ENCODE assay signal across 21 cellular contexts in genomic region chr2:117967981-117968723, GRCh38. TPM values are rescaled to one million over a fixed set of nuclear protein-coding genes. Genes with fewer than 3 reads are reported as not detected.
DNase-seq lines count a peak whose midpoint lies in the region; ATAC-seq and TF ChIP-seq lines count a peak whose summit lies in the region.
"Had no signal": no experiment of that assay in that cellular context is flagged by ENCODE, and none has a peak within 500 bp of the region (broad histone marks: within the 10 kb centered on the region; RNA-seq: fewer than 3 reads in every experiment).

No MANE protein-coding gene starts in this region.

- H3K27ac Mint-ChIP-seq in activated CD4-positive, alpha-beta T cell treated with anti-CD3 and anti-CD28 coated beads for 36 hours: no peak overlapping the region

- H2AFZ ChIP-seq in fibroblast of lung (ENCODE audit: low read length): no peak overlapping the region
- H2AFZ ChIP-seq: PC-9 had no signal

- H3K79me2 ChIP-seq in fibroblast of lung (ENCODE audit: control insufficient read depth, insufficient read depth, low read length): no peaks in the 10 kb centered on the region

- H3K9ac ChIP-seq in fibroblast of lung (ENCODE audit: insufficient read depth, low read length): no peak overlapping the region

- no peak overlapping the region for H3K4me2 ChIP-seq in fibroblast of lung (ENCODE audit: extremely low read depth, insufficient read depth, low read length)
- H3K4me2 ChIP-seq: PC-9 had no signal

- no peak overlapping the region for H3K4me3 Mint-ChIP-seq in activated CD4-positive, alpha-beta T cell treated with anti-CD3 and anti-CD28 coated beads for 36 hours

- H3K4me1 Mint-ChIP-seq in activated CD4-positive, alpha-beta T cell treated with anti-CD3 and anti-CD28 coated beads for 36 hours: no peaks in the 10 kb centered on the region

- H3K36me3 Mint-ChIP-seq in activated CD4-positive, alpha-beta T cell treated with anti-CD3 and anti-CD28 coated beads for 36 hours (ENCODE audit: low read depth): peaks cover 37% of the 10 kb centered on the region

- intact Hi-C loops in left lung (cut with DNase I): no loop called here
- intact Hi-C loops in activated CD4-positive, alpha-beta T cell treated with anti-CD3 and anti-CD28 coated beads for 36 hours (cut with DNase I, micrococcal nuclease): no loop called here

- H3K4me1 ChIP-seq in fibroblast of lung (ENCODE audit: control insufficient read depth, extremely low read depth, insufficient read depth, low read length): no peaks in the 10 kb centered on the region
- H3K4me1 ChIP-seq in left lung: peaks cover 0 to 9% of the 10 kb centered on the region in 2 donors
- H3K4me1 ChIP-seq: SJCRH30 had no signal

- CTCF ChIA-PET in activated CD4-positive, alpha-beta T cell treated with anti-CD3 and anti-CD28 coated beads for 36 hours (lab: Charles Lee): interaction anchor here (0.8 to 1.2 kb wide), 2 partner anchors 33 to 37 kb away, joined by 3 to 4 read pairs; no protein-coding TSS in a partner anchor

- no peaks in the 10 kb centered on the region for H4K20me1 ChIP-seq in fibroblast of lung (ENCODE audit: control insufficient read depth, extremely low read depth, insufficient read depth, low read length)

- TF ChIP-seq CTCF in fibroblast of lung (conservative IDR thresholded peaks at IDR 0.05 in 1 of 2, IDR thresholded peaks at IDR 0.05 in 1 of 2; ENCODE audit: low read depth in 1 of 2, low read length in 2 of 2): no peak
- no peak for TF ChIP-seq CTCF in left lung (IDR thresholded peaks at IDR 0.05)

- ATAC-seq in left lung (peak; percentile 33), HG02970 (IDR thresholded peaks at IDR 0.05; ENCODE audit: low FRiP score, unreplicated experiment) (no peak), GM21515 (IDR thresholded peaks at IDR 0.05; ENCODE audit: unreplicated experiment) (no peak)
- no peak for ATAC-seq in activated CD4-positive, alpha-beta T cell treated with anti-CD3 and anti-CD28 coated beads for 36 hours
- ATAC-seq: Right ventricle myocardium inferior had no signal

- POLR2A ChIA-PET in activated CD4-positive, alpha-beta T cell treated with anti-CD3 and anti-CD28 coated beads for 36 hours (lab: Charles Lee): no interaction called here

- H3K27me3 Mint-ChIP-seq in activated CD4-positive, alpha-beta T cell treated with anti-CD3 and anti-CD28 coated beads for 36 hours: no peaks in the 10 kb centered on the region

- DNase-seq in DMS 273 (lab: John Stamatoyannopoulos, UW; ENCODE audit: unreplicated experiment) (peak; percentile 11), DMS 273 treated with DMSO at 0.1 percent for 48 hours (lab: John Stamatoyannopoulos, UW) (no peak), fibroblast of lung (ENCODE audit: low read depth in 2 of 2) (peak; percentile 15 to 40), left lung (no peak), occipital lobe (lab: John Stamatoyannopoulos, UW) (no peak)
- no peak for DNase-seq in activated CD4-positive, alpha-beta T cell treated with anti-CD3 and anti-CD28 coated beads for 36 hours
- DNase-seq: Calu3, DMS53, HCEC 1CT, NCI-H1048, NCI-H1694, NCI-H2029 treated with DMSO at 0.1 percent for 48 hours, NCI-H446 treated with DMSO at 0.1 percent for 48 hours, NCI-H526, NCI-H82, PC-9, SJCRH30 had no signal

- peaks cover 1% of the 10 kb centered on the region for H3K36me3 ChIP-seq in fibroblast of lung (ENCODE audit: control insufficient read depth, insufficient read depth, low read length)
- H3K36me3 ChIP-seq in left lung: peaks cover 0 to 82% of the 10 kb centered on the region in 2 donors

- H3K9me3 Mint-ChIP-seq in activated CD4-positive, alpha-beta T cell treated with anti-CD3 and anti-CD28 coated beads for 36 hours (ENCODE audit: low read depth): no peaks in the 10 kb centered on the region

- no peaks in the 10 kb centered on the region for H3K27me3 ChIP-seq in fibroblast of lung (ENCODE audit: control insufficient read depth, insufficient read depth, low read length)
- no peaks in the 10 kb centered on the region for H3K27me3 ChIP-seq in left lung
- H3K27me3 ChIP-seq: SJCRH30 had no signal

- H3K4me3 ChIP-seq in fibroblast of lung (replicated peaks in 1 of 4; ENCODE audit: control extremely low read depth in 1 of 4, insufficient read depth in 1 of 4, low read depth in 3 of 4, low read length in 4 of 4) (no peak overlapping the region), left lung (no peak overlapping the region)
- H3K4me3 ChIP-seq: PC-9, SJCRH30 had no signal

- H3K27ac ChIP-seq in fibroblast of lung (ENCODE audit: insufficient read depth, low read length): no peak overlapping the region
- no peak overlapping the region for H3K27ac ChIP-seq in left lung
- H3K27ac ChIP-seq: 22Rv1, PC-9, SJCRH30 had no signal

- no peaks in the 10 kb centered on the region for H3K9me3 ChIP-seq in fibroblast of lung (ENCODE audit: control insufficient read depth, insufficient read depth, low read depth, low read length)
- no peaks in the 10 kb centered on the region for H3K9me3 ChIP-seq in left lung
- H3K9me3 ChIP-seq: SJCRH30 had no signal

RNA-seq across cellular contexts. Expression of gene CCDC93, which starts 45.7 kb away (rescaled TPM):
- total RNA-seq in fibroblast of lung (24.4 and 32.0 TPM in 2 replicates), left lung (10 to 100 TPM; 30.2 to 49.0 TPM), occipital lobe (46.6 TPM)
- polyA plus RNA-seq in fibroblast of lung: 13.2 and 15.1 TPM in 2 replicates
- polyA plus RNA-seq in fibroblast of lung (2012): 8.2 and 11.3 TPM in 2 replicates
- 5.5 and 5.7 TPM in 2 replicates for polyA minus RNA-seq in fibroblast of lung (ENCODE audit: low replicate concordance)
- 10 to 100 TPM; 26.2 to 39.5 TPM for total RNA-seq in activated CD4-positive, alpha-beta T cell treated with anti-CD3 and anti-CD28 coated beads for 36 hours

Comparison
In these comparisons a context has a peak if more than half of its experiments do, and no peak if none do; other contexts are left out.
1. DNase-seq: peak in DMS 273 (single experiment) and fibroblast of lung (2 of 2); none in DMS 273 treated with DMSO at 0.1 percent for 48 hours (single experiment), left lung (0 of 2), occipital lobe (single experiment) and activated CD4-positive, alpha-beta T cell treated with anti-CD3 and anti-CD28 coated beads for 36 hours (single experiment).